Comparison of ENCODE assay signal across 8 cellular contexts in the genomic region with DNA sequence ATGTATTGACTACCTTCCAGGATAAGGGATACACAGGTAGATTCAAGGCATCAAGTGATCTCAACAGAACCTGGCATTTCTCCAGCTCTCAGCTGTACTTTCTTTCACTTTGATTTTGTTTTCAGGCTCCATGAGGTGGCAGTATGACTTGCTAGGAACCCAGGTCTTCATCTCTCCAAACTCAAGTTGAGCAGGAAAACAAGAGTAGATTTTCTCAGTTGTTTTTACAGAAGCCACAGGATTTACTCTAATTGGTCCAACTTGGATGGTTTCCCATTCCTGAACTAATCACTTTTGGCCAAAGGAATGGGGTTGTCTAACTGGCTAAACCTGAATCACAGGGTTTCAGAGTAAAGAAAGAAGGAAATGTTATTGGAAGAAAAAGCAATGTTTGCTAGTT.
DNase-seq lines count a peak whose midpoint lies in the region; ATAC-seq, FAIRE-seq and TF ChIP-seq lines count a peak whose summit lies in the region.

No MANE protein-coding gene starts in this region.

- no peaks in the 10 kb centered on the region for H4K20me1 ChIP-seq in OCI-LY3 (ENCODE audit: insufficient read depth, low read length)

- H3K4me1 ChIP-seq in A549 = peaks cover 11% of the 10 kb centered on the region; the same call in 2 of the 3 replicates
- peaks cover 14% of the 10 kb centered on the region for H3K4me1 ChIP-seq in OCI-LY3 (ENCODE audit: low read length)
- no peaks in the 10 kb centered on the region for H3K4me1 ChIP-seq in vagina

- TF ChIP-seq EP300 in A549 (IDR thresholded peaks at IDR 0.05) = no peak

- DNase-seq in A549 (ENCODE audit: low read depth in 1 of 2, low spot score in 1 of 2) (peak; percentile 16 to 61), GM20000 (ENCODE audit: low spot score) (peak; percentile 57), foreskin fibroblast (peak; percentile 31 to 75), posterior vena cava (ENCODE audit: low spot score) (no peak), NCI-H2081 treated with DMSO at 0.1 percent for 48 hours (lab: John Stamatoyannopoulos, UW) (no peak), vagina (ENCODE audit: extremely low spot score in 2 of 2) (no peak)

- H3K27me3 ChIP-seq in OCI-LY3 (ENCODE audit: low read depth, low read length) = no peaks in the 10 kb centered on the region
- H3K27me3 ChIP-seq in vagina = no peaks in the 10 kb centered on the region

- no peak overlapping the region for H3K27ac ChIP-seq in A549
- no peak overlapping the region for H3K27ac ChIP-seq in OCI-LY3 (ENCODE audit: low read length)
- no peak overlapping the region for H3K27ac ChIP-seq in vagina

- intact Hi-C loops in posterior vena cava (cut with DNase I) = no loop called here
- intact Hi-C loops in vagina (cut with DNase I) = no loop called here

- H3K79me2 ChIP-seq in OCI-LY3 (ENCODE audit: low read length) = no peaks in the 10 kb centered on the region

- H3K36me3 ChIP-seq in OCI-LY3 (replicated peaks; ENCODE audit: low read depth, low read length) = peaks cover 3% of the 10 kb centered on the region
- no peaks in the 10 kb centered on the region for H3K36me3 ChIP-seq in vagina

- H2AFZ ChIP-seq in OCI-LY3 (ENCODE audit: low read depth, low read length) = no peak overlapping the region

- POLR2A ChIA-PET in A549 (lab: Yijun Ruan, JAX) = interaction anchor here (0.7 kb wide), 1 partner anchor 250 kb away, joined by 5 read pairs; no protein-coding TSS in a partner anchor

- 0 out of 6 replicates have a peak, but pooled peaks of 1 of the 2 experiments have one; percentile 30 for ATAC-seq in A549
- no peak for ATAC-seq in HG03439 (IDR thresholded peaks at IDR 0.05; ENCODE audit: unreplicated experiment)

- TF ChIP-seq POLR2A in A549 (IDR thresholded peaks at IDR 0.05; ENCODE audit: low read length) = no peak
- TF ChIP-seq POLR2A in vagina (IDR thresholded peaks at IDR 0.05) = no peak

- H3K9ac ChIP-seq in OCI-LY3 (ENCODE audit: low read length) = no peak overlapping the region

- no peak overlapping the region for H3K4me3 ChIP-seq in A549
- no peak overlapping the region for H3K4me3 ChIP-seq in OCI-LY3 (ENCODE audit: low read length)
- H3K4me3 ChIP-seq in foreskin fibroblast (ENCODE audit: low read depth in 1 of 2, low read length in 2 of 2) = no peak overlapping the region
- no peak overlapping the region for H3K4me3 ChIP-seq in vagina

- no peak overlapping the region for H3K4me2 ChIP-seq in A549
- no peak overlapping the region for H3K4me2 ChIP-seq in OCI-LY3 (ENCODE audit: low read length)

- 0 out of 5 replicates have a peak, but pooled peaks of 1 of the 2 experiments have one; percentile 5 for TF ChIP-seq RAD21 in A549 (conservative IDR thresholded peaks at IDR 0.05 in 1 of 2, IDR thresholded peaks at IDR 0.05 in 1 of 2)

- no peaks in the 10 kb centered on the region for H3K9me3 ChIP-seq in A549
- no peaks in the 10 kb centered on the region for H3K9me3 ChIP-seq in OCI-LY3 (ENCODE audit: insufficient read depth, low read length)
- no peaks in the 10 kb centered on the region for H3K9me3 ChIP-seq in vagina

- no peak for FAIRE-seq in A549 (lab: Jason Lieb, UNC)

- TF ChIP-seq CTCF in A549 (IDR thresholded peaks at IDR 0.05) (no peak), GM20000 (IDR thresholded peaks at IDR 0.05; ENCODE audit: extremely low read depth, missing control alignments) (no peak), OCI-LY3 (IDR thresholded peaks at IDR 0.05; ENCODE audit: low read depth, low read length) (peak; percentile 58), foreskin fibroblast (IDR thresholded peaks at IDR 0.05; ENCODE audit: low read depth, low read length) (peak; percentile 25), vagina (IDR thresholded peaks at IDR 0.05) (no peak)

- CTCF ChIA-PET in A549 (lab: Yijun Ruan, JAX) = interaction anchor here (2.1 kb wide), 1 partner anchor 11 kb away, joined by 5 read pairs; no protein-coding TSS in a partner anchor

TF ChIP-seq in A549, 52 proteins besides CTCF, POLR2A, EP300 and RAD21:
- TF ChIP-seq ELK1 (IDR thresholded peaks at IDR 0.05; ENCODE audit: low read depth, low read length) (no peak), POLR2AphosphoS2 (conservative IDR thresholded peaks at IDR 0.05; ENCODE audit: low read length) (no peak), KDM1A (IDR thresholded peaks at IDR 0.05; ENCODE audit: low read depth) (no peak), HOXB13 (CRISPR knock-in tag; IDR thresholded peaks at IDR 0.05; ENCODE audit: low read depth) (no peak), CHD2 (IDR thresholded peaks at IDR 0.05; ENCODE audit: low read length, partially characterized antibody) (no peak), RFX5 (IDR thresholded peaks at IDR 0.05) (no peak), RARB (CRISPR knock-in tag; IDR thresholded peaks at IDR 0.05) (no peak), REST (IDR thresholded peaks at IDR 0.05) (no peak), NPAS2 (CRISPR knock-in tag; IDR thresholded peaks at IDR 0.05; ENCODE audit: borderline replicate concordance) (no peak), HOXA7 (CRISPR knock-in tag; IDR thresholded peaks at IDR 0.05) (no peak), EHMT2 (IDR thresholded peaks at IDR 0.05; ENCODE audit: low read depth) (no peak)
- TF ChIP-seq, protein P1, sequence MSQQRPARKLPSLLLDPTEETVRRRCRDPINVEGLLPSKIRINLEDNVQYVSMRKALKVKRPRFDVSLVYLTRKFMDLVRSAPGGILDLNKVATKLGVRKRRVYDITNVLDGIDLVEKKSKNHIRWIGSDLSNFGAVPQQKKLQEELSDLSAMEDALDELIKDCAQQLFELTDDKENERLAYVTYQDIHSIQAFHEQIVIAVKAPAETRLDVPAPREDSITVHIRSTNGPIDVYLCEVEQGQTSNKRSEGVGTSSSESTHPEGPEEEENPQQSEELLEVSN (IDR thresholded peaks at IDR 0.05; ENCODE audit: borderline replicate concordance, low read depth) = no peak
- TF ChIP-seq, protein P2, sequence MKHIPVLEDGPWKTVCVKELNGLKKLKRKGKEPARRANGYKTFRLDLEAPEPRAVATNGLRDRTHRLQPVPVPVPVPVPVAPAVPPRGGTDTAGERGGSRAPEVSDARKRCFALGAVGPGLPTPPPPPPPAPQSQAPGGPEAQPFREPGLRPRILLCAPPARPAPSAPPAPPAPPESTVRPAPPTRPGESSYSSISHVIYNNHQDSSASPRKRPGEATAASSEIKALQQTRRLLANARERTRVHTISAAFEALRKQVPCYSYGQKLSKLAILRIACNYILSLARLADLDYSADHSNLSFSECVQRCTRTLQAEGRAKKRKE (CRISPR knock-in tag; IDR thresholded peaks at IDR 0.05; ENCODE audit: low read depth) = no peak
TF ChIP-seq in A549: peak in this region for 0.

Comparison
In these comparisons a context has a peak if more than half of its experiments do, and no peak if none do; other contexts are left out.
1. DNase-seq: peak in A549 (2 of 2), GM20000 (single experiment) and foreskin fibroblast (2 of 2); none in posterior vena cava (single experiment), NCI-H2081 treated with DMSO at 0.1 percent for 48 hours (single experiment) and vagina (0 of 2).
2. CTCF ChIP-seq: peak in OCI-LY3 (single experiment) and foreskin fibroblast (single experiment); none in A549 (single experiment), GM20000 (single experiment) and vagina (0 of 3).